Comparison of ENCODE assay signal across 30 cellular contexts in the genomic region with DNA sequence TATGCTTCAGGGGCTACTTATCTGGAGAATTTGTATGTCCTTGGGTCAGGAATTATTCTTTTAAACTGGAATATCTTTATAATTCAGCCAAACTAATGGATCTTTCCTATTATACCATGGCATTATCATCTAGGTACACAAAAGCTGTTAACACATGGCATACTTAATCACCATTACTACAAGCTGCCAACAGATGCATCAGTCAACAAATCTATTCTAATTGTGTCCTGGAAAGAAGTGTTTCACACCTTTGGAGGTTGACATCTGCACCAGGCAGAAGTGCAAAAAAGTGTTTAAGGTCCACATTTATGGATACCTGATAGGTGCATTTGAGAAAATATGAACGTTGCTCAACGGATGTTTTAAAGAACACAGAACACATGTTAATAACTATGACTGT.
"Had no signal": no experiment of that assay in that cellular context is flagged by ENCODE, and none has a peak within 500 bp of the region (broad histone marks: within the 10 kb centered on the region; RNA-seq: fewer than 3 reads in every experiment).

No MANE protein-coding gene starts in this region.

- H3K9me3 ChIP-seq: Peyer's patch had no signal

- H3K27ac ChIP-seq: brain microvascular endothelial cell, KMS-11, Peyer's patch had no signal

- H3K4me3 ChIP-seq: Peyer's patch had no signal

- ATAC-seq: activated CD8-positive, alpha-beta T cell treated with anti-CD3 and anti-CD28 coated beads for 36 hours; activated T-cell treated with anti-CD3 and anti-CD28 coated beads, Interleukin-2, amount 50 U/mL, for 72 hours; activated T-helper 17 cell treated with anti-CD3 and anti-CD28 coated beads, Interleukin-2, amount 50 U/mL, for 72 hours; PC-3 had no signal

- H3K27me3 ChIP-seq: brain microvascular endothelial cell, Peyer's patch had no signal

- H3K4me1 ChIP-seq: Peyer's patch had no signal

- H3K36me3 ChIP-seq: brain microvascular endothelial cell, Peyer's patch had no signal

- DNase-seq: activated CD4-positive, alpha-beta T cell treated with anti-CD3 and anti-CD28 coated beads, Interleukin-2, amount 10 ng/mL, durations not matched to agents 24 days and 14 days; activated CD4-positive, alpha-beta T cell treated with anti-CD3 and anti-CD28 coated beads, Interleukin-2, amount 50 U/mL, for 4 hours; activated CD8-positive, alpha-beta T cell treated with anti-CD3 and anti-CD28 coated beads for 36 hours; activated effector memory CD4-positive, alpha-beta T cell treated with anti-CD3 and anti-CD28 coated beads, Interleukin-2, amount 50 U/mL, for 16 hours; activated naive CD4-positive, alpha-beta T cell; activated naive CD4-positive, alpha-beta T cell treated with anti-CD3 and anti-CD28 coated beads, Interleukin-2, amount 50 U/mL, for 16 hours; activated naive CD8-positive, alpha-beta T cell treated with anti-CD3 and anti-CD28 coated beads for 36 hours; activated T-cell treated with anti-CD3 and anti-CD28 coated beads, Interleukin-2, amount 50 U/mL, for 1 hour; activated T-cell treated with anti-CD3 and anti-CD28 coated beads, Interleukin-2, amount 50 U/mL, for 72 hours; amniotic stem cell; aorta; brain microvascular endothelial cell; central memory CD4-positive, alpha-beta T cell; MM.1S; MV-4-11; NCI-H1092; NCI-H1417 treated with DMSO at 0.1 percent for 48 hours; NCI-H187 treated with DMSO at 0.1 percent for 48 hours; NCI-H2081 treated with DMSO at 0.1 percent for 48 hours; NCI-H226; NCI-H69; NK-92 treated with Interleukin-12 subunit alpha and Interleukin-12 subunit beta, amount 100 ng/mL, for 24 hours; PC-3; Peyer's patch; RPMI8226; SW 1271; T-helper 1 cell; T1000 had no signal
